In the genomic region with DNA sequence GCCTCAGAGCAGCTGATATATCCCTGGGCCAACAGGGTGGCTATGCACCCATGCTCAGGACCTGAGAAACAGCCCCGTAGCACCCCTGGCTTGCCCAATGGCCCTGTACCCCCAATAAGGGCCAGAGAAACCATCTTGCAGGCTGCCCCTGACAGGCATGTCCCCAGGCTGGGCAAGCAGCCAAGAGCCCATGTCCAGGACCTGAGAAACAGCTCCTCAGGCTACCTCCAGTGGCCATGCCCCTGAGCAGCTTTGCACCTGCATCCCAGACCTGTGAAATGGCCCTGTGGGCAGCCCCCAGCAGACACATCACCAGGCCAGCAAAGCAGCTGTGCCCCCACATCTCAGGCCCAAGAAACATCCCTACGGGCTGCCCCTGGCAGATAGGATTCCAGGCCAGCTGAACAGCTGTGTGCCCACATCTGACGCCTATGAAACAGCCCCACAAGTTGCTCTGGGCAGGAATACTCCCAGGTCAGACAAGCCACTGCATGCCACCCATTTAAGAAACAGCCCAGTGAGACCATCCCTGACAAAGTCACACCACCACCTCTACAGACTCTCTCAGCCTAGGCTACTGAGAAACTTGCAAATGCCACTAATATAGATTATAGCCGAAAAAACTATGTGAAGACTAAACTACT, we compare ENCODE assay signal across 13 cellular contexts.
"Had no signal": no experiment of that assay in that cellular context is flagged by ENCODE, and none has a peak within 500 bp of the region (broad histone marks: within the 10 kb centered on the region; RNA-seq: fewer than 3 reads in every experiment).

No MANE protein-coding gene starts in this region.

- H3K4me3 Mint-ChIP-seq: activated naive CD8-positive, alpha-beta T cell treated with anti-CD3 and anti-CD28 coated beads for 36 hours; neural progenitor cell had no signal

- DNase-seq: activated CD4-positive, alpha-beta T cell treated with anti-CD3 and anti-CD28 coated beads, Interleukin-2, amount 50 U/mL, for 4 hours; activated CD4-positive, CD25-positive, alpha-beta regulatory T cell treated with anti-CD3 and anti-CD28 coated beads, Interleukin-2, amount 50 U/mL, for 72 hours; activated gamma-delta T cell; activated naive CD8-positive, alpha-beta T cell treated with anti-CD3 and anti-CD28 coated beads for 36 hours; activated T-cell treated with anti-CD3 and anti-CD28 coated beads, Interleukin-2, amount 50 U/mL, for 1 hour; heart left ventricle; stimulated activated CD4-positive, alpha-beta T cell treated with anti-CD3 and anti-CD28 coated beads, Interleukin-4, amount 100 ng/mL, for 4 hours; T-helper 2 cell; uterus had no signal

- H3K27me3 Mint-ChIP-seq: activated naive CD8-positive, alpha-beta T cell treated with anti-CD3 and anti-CD28 coated beads for 36 hours had no signal

- H3K27ac ChIP-seq: cardiac muscle cell, heart left ventricle, neural progenitor cell, pancreas, uterus had no signal

- H3K4me3 ChIP-seq: cardiac muscle cell, heart left ventricle, neural progenitor cell, pancreas, uterus had no signal

- H3K4me1 Mint-ChIP-seq: activated naive CD8-positive, alpha-beta T cell treated with anti-CD3 and anti-CD28 coated beads for 36 hours; neural progenitor cell had no signal

- H3K27ac Mint-ChIP-seq: activated naive CD8-positive, alpha-beta T cell treated with anti-CD3 and anti-CD28 coated beads for 36 hours; neural progenitor cell had no signal

- ATAC-seq: heart left ventricle, left lobe of liver had no signal

- H3K36me3 ChIP-seq: cardiac muscle cell, heart left ventricle, neural progenitor cell, pancreas, uterus had no signal

- H3K9me3 ChIP-seq: heart left ventricle, pancreas, uterus had no signal

- H3K9me3 Mint-ChIP-seq: activated naive CD8-positive, alpha-beta T cell treated with anti-CD3 and anti-CD28 coated beads for 36 hours had no signal

- H3K4me1 ChIP-seq: heart left ventricle, neural progenitor cell, pancreas, uterus had no signal

- H3K27me3 ChIP-seq: cardiac muscle cell, heart left ventricle, neural progenitor cell, pancreas, uterus had no signal

- H3K36me3 Mint-ChIP-seq: activated naive CD8-positive, alpha-beta T cell treated with anti-CD3 and anti-CD28 coated beads for 36 hours; neural progenitor cell had no signal
